Comparison of ENCODE assay signal across 8 cellular contexts in genomic region chr6:30357678-30358339, GRCh38. TPM values are rescaled to one million over a fixed set of nuclear protein-coding genes. Genes with fewer than 3 reads are reported as not detected.
DNase-seq lines count a peak whose midpoint lies in the region; ATAC-seq and TF ChIP-seq lines count a peak whose summit lies in the region.

No MANE protein-coding gene starts in this region.

- H3K36me3 ChIP-seq in DOHH2 (ENCODE audit: control insufficient read depth, low read length), result no peaks in the 10 kb centered on the region

- H3K27ac ChIP-seq in DOHH2 (ENCODE audit: low read depth, low read length), result no peak overlapping the region

- H3K4me1 Mint-ChIP-seq in progenitor cell of endocrine pancreas (ENCODE audit: low read depth), result peaks cover 1% of the 10 kb centered on the region

- peak overlapping the region; percentile 62 for H3K4me3 Mint-ChIP-seq in progenitor cell of endocrine pancreas (ENCODE audit: low read depth)

- no peaks in the 10 kb centered on the region for H3K36me3 Mint-ChIP-seq in progenitor cell of endocrine pancreas (ENCODE audit: insufficient read depth)

- no peaks in the 10 kb centered on the region for H3F3A ChIP-seq in DOHH2 (ENCODE audit: control insufficient read depth, insufficient read depth)

- H3K9me3 ChIP-seq in DOHH2 (ENCODE audit: control insufficient read depth, insufficient read depth, low read length), result no peaks in the 10 kb centered on the region

- peak overlapping the region; percentile 64 for H3K4me3 ChIP-seq in DOHH2 (ENCODE audit: low read length)
- H3K4me3 ChIP-seq in LNCaP clone FGC (ENCODE audit: low read depth, low read length), result peak overlapping the region; percentile 24; the same call in 1 of the 2 replicates

- H3K9me3 Mint-ChIP-seq in progenitor cell of endocrine pancreas (ENCODE audit: low read depth), result no peaks in the 10 kb centered on the region

- no peaks in the 10 kb centered on the region for H4K20me1 ChIP-seq in DOHH2 (ENCODE audit: control insufficient read depth, insufficient read depth, low read depth, low read length)

- H3K9me2 ChIP-seq in DOHH2 (replicated peaks; ENCODE audit: control insufficient read depth, low read length), result no peaks in the 10 kb centered on the region

- peak; percentile 75 for TF ChIP-seq CTCF in DOHH2 (IDR thresholded peaks at IDR 0.05; ENCODE audit: low read depth, low read length, poor library complexity, severe bottlenecking)
- TF ChIP-seq CTCF in LNCaP clone FGC (IDR thresholded peaks at IDR 0.05; ENCODE audit: control insufficient read depth, extremely low read depth, insufficient read depth), result peak; percentile 68
- TF ChIP-seq CTCF in progenitor cell of endocrine pancreas (IDR thresholded peaks at IDR 0.05; ENCODE audit: unreplicated experiment), result peak; percentile 87

- intact Hi-C loops in left ventricle myocardium superior (cut with micrococcal nuclease), result no loop called here

- DNase-seq in LNCaP clone FGC (ENCODE audit: low read depth) (peak; percentile 19), amygdala (lab: John Stamatoyannopoulos, UW) (peak in 42 of 56 donors; percentile 5 to 76 (median 34)), left ventricle myocardium superior (no peak), progenitor cell of endocrine pancreas (ENCODE audit: low spot score, unreplicated experiment) (peak; percentile 28)

- ATAC-seq in SK-N-SH treated with all-trans-retinoic acid at 6 μM for 48 hours (peak; percentile 96), left ventricle myocardium superior (peak; percentile 60), GM19023 (IDR thresholded peaks at IDR 0.05; ENCODE audit: unreplicated experiment) (no peak), GM21619 (IDR thresholded peaks at IDR 0.05; ENCODE audit: unreplicated experiment) (no peak)

- H3K4me1 ChIP-seq in DOHH2 (ENCODE audit: control insufficient read depth, low read length), result peaks cover 4% of the 10 kb centered on the region

- peaks cover 57% of the 10 kb centered on the region for H3K27me3 Mint-ChIP-seq in progenitor cell of endocrine pancreas

- H3K4me2 ChIP-seq in DOHH2 (ENCODE audit: low read length), result peak overlapping the region; percentile 72

- no peaks in the 10 kb centered on the region for H3K79me2 ChIP-seq in DOHH2 (ENCODE audit: control insufficient read depth, low read length)

- peak overlapping the region; percentile 58 for H3K27ac Mint-ChIP-seq in progenitor cell of endocrine pancreas

- peaks cover 57% of the 10 kb centered on the region for H3K27me3 ChIP-seq in DOHH2 (ENCODE audit: control insufficient read depth, low read length)

TF ChIP-seq in SK-N-SH treated with all-trans-retinoic acid at 6 μM for 48 hours, 23 proteins besides CTCF, POLR2A, EP300 and RAD21:
- TF ChIP-seq ESRRG (CRISPR knock-in tag; IDR thresholded peaks at IDR 0.05) (no peak), ISL1 (CRISPR knock-in tag; IDR thresholded peaks at IDR 0.05) (no peak), CSDC2 (CRISPR knock-in tag; IDR thresholded peaks at IDR 0.05) (no peak), ARNTL (CRISPR knock-in tag; IDR thresholded peaks at IDR 0.05; ENCODE audit: borderline replicate concordance, low read depth) (no peak), ZC3H10 (CRISPR knock-in tag; IDR thresholded peaks at IDR 0.05) (no peak), ZNF565 (CRISPR knock-in tag; conservative IDR thresholded peaks at IDR 0.05; ENCODE audit: low read depth) (no peak), ZNF70 (CRISPR knock-in tag; IDR thresholded peaks at IDR 0.05) (no peak), TSHZ2 (CRISPR knock-in tag; IDR thresholded peaks at IDR 0.05) (no peak)

RNA-seq across cellular contexts. Expression of gene RPP21, which starts 12.9 kb away (rescaled TPM):
- total RNA-seq in left ventricle myocardium superior (25.5 TPM), progenitor cell of endocrine pancreas (53.7 and 59.4 TPM in 2 replicates)

RNA-seq across cellular contexts. Expression of gene TRIM39, which starts 31.1 kb away (rescaled TPM):
- total RNA-seq in left ventricle myocardium superior, result 9.0 TPM
- 17.9 TPM in 2 replicates for total RNA-seq in progenitor cell of endocrine pancreas

Comparison
In these comparisons a context has a peak if more than half of its experiments do, and no peak if none do; other contexts are left out.
1. ATAC-seq: peak in SK-N-SH treated with all-trans-retinoic acid at 6 μM for 48 hours (single experiment) and left ventricle myocardium superior (single experiment); none in GM19023 (single experiment) and GM21619 (single experiment).
2. Peak in every context shown above with its lines, with median percentiles within 50 percentile points of each other: CTCF ChIP-seq.